Comparison of ENCODE assay signal across 16 cellular contexts in the genomic region with DNA sequence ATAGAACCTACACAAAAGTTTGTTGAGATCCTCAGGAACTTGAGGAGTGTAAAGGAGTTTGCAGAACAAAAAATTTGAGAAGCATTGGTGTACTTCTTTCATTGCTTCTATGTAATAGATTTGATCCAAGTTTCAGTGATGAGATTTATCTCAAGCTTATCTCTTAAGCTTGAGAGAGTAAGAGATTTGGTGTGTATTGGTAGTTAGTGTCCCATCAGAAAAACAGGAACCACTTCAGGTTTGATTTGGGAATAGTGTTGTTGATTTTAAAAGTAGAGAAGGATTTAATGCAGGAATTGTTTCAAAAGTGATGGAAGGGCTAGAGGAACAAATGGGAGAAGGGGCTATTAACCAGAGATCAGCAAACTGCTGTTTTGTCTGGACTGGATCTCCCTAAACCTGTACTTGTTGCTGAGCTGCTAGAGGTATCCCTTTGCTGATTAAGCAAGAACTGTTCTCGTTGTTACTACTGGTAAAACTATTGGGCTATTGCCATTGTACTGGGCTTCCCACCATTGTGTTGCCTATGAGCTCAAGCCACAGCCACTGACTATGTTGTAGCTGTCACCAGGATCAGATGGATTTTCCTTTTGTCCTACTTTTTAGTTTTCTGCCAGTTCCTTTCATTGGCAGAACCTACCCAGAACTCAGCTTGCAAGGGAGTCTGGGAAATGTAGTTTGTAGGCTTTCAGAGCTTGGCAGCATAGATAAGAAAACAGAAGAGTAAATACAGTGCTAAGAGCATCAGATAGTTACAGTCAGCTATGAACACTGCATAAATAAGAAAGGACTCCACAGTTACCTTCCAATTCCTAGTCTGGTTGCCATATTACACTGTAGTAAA. TPM values are rescaled to one million over a fixed set of nuclear protein-coding genes. Genes with fewer than 3 reads are reported as not detected.
A peak's percentile ranks its signal among the peaks of the same experiment; 100 is the strongest.
DNase-seq lines count a peak whose midpoint lies in the region; ATAC-seq, FAIRE-seq and TF ChIP-seq lines count a peak whose summit lies in the region.
"Had no signal": no experiment of that assay in that cellular context is flagged by ENCODE, and none has a peak within 500 bp of the region (broad histone marks: within the 10 kb centered on the region; RNA-seq: fewer than 3 reads in every experiment).

No MANE protein-coding gene starts in this region.

- H3K4me1 Mint-ChIP-seq in WTC11 (peaks cover 58% of the 10 kb centered on the region), glutamatergic neuron (ENCODE audit: low read depth, unreplicated experiment) (peaks cover 10% of the 10 kb centered on the region), progenitor cell of endocrine pancreas (ENCODE audit: low read depth) (peaks cover 40% of the 10 kb centered on the region)

- FAIRE-seq in HTR-8/SVneo (lab: Jason Lieb, UNC): no peak

- CTCF ChIA-PET in WTC11 (lab: Charles Lee): interaction anchor here (1.0 to 2.7 kb wide), 4 partner anchors 13 to 82 kb away, joined by 3 to 15 read pairs (median 6); no protein-coding TSS in a partner anchor

- 0 out of 2 replicates have a peak, but pooled peaks cover 3% of the 10 kb centered on the region for H3K36me3 ChIP-seq in GM23248 (ENCODE audit: low read depth)
- H3K36me3 ChIP-seq in effector memory CD4-positive, alpha-beta T cell (ENCODE audit: control insufficient read depth, insufficient read depth, low read length): no peaks in the 10 kb centered on the region
- H3K36me3 ChIP-seq: breast epithelium had no signal

- 24 to 39% methylated on average over 1 of the region's 1 CpG for WGBS in GM23248 (ENCODE audit: low coverage in 1 of 2, low lambda C conversion rate in 2 of 2, missing lambda C conversion rate in 2 of 2), 2 experiments

- in situ Hi-C loops in GM23248 (cut with MboI): no loop called here
- in situ Hi-C loops in KBM-7 (cut with MboI; ENCODE audit: low pct_unique_long_range_greater_than_20kb, low sequenced_read_pairs): no loop called here

- H3K9me2 ChIP-seq in GM23248 (ENCODE audit: insufficient read depth): no peaks in the 10 kb centered on the region
- H3K9me2 ChIP-seq: SK-N-SH had no signal

- no peak overlapping the region for H2AFZ ChIP-seq in GM23248

- ATAC-seq in WTC11 (peak; percentile 74), GM21360 (IDR thresholded peaks at IDR 0.05; ENCODE audit: unreplicated experiment) (no peak)

- H3K27me3 Mint-ChIP-seq in WTC11 (ENCODE audit: low read depth): no peaks in the 10 kb centered on the region
- H3K27me3 Mint-ChIP-seq in glutamatergic neuron (ENCODE audit: unreplicated experiment): no peaks in the 10 kb centered on the region
- H3K27me3 Mint-ChIP-seq in progenitor cell of endocrine pancreas: no peaks in the 10 kb centered on the region
- H3K27me3 Mint-ChIP-seq: stimulated activated naive CD8-positive, alpha-beta T cell treated with anti-CD3 and anti-CD28 coated beads, Interleukin-15, Interleukin-2, amounts not matched to agents 100 ng/mL and 50 ng/mL, for 24 hours had no signal

- DNase-seq in GM23248 (peak; percentile 17), WTC11 (ENCODE audit: low spot score) (no peak), glutamatergic neuron (no peak), progenitor cell of endocrine pancreas (ENCODE audit: low spot score, unreplicated experiment) (no peak), HTR-8/SVneo (ENCODE audit: insufficient read length, low spot score) (no peak), KBM-7 (no peak)
- DNase-seq in effector memory CD4-positive, alpha-beta T cell: no peak
- DNase-seq: MV-4-11; NCI-H510A treated with DMSO at 0.1 percent for 48 hours; occipital lobe; SK-N-SH; stimulated activated CD4-positive, alpha-beta T cell treated with anti-CD3 and anti-CD28 coated beads, Interleukin-1b, Interleukin-23, amount 100 ng/mL, for 48 hours had no signal

- no peaks in the 10 kb centered on the region for H3K27me3 ChIP-seq in GM23248 (replicated peaks; ENCODE audit: insufficient read depth)
- H3K27me3 ChIP-seq in effector memory CD4-positive, alpha-beta T cell (replicated peaks; ENCODE audit: control insufficient read depth, insufficient read depth, low read length, poor library complexity, severe bottlenecking): no peaks in the 10 kb centered on the region
- H3K27me3 ChIP-seq: breast epithelium had no signal

- peaks cover 20% of the 10 kb centered on the region for H3K4me1 ChIP-seq in GM23248 (ENCODE audit: insufficient read depth)
- H3K4me1 ChIP-seq in effector memory CD4-positive, alpha-beta T cell (ENCODE audit: control insufficient read depth, insufficient read depth, low read length, poor library complexity, severe bottlenecking): peaks cover 4% of the 10 kb centered on the region
- H3K4me1 ChIP-seq: breast epithelium had no signal

- H3K36me3 Mint-ChIP-seq in WTC11: peaks cover 5% of the 10 kb centered on the region; the same call in 1 of the 2 replicates
- no peaks in the 10 kb centered on the region for H3K36me3 Mint-ChIP-seq in glutamatergic neuron (ENCODE audit: unreplicated experiment)
- peaks cover under 1% of the 10 kb centered on the region for H3K36me3 Mint-ChIP-seq in progenitor cell of endocrine pancreas (ENCODE audit: insufficient read depth)

- H3K4me3 Mint-ChIP-seq in WTC11 (no peak overlapping the region), glutamatergic neuron (ENCODE audit: unreplicated experiment) (no peak overlapping the region), progenitor cell of endocrine pancreas (ENCODE audit: low read depth) (no peak overlapping the region)
- H3K4me3 Mint-ChIP-seq: stimulated activated naive CD8-positive, alpha-beta T cell treated with anti-CD3 and anti-CD28 coated beads, Interleukin-15, Interleukin-2, amounts not matched to agents 100 ng/mL and 50 ng/mL, for 24 hours had no signal

- H3K27ac Mint-ChIP-seq in WTC11 (peak overlapping the region; percentile 67), glutamatergic neuron (ENCODE audit: unreplicated experiment) (peak overlapping the region; percentile 36), progenitor cell of endocrine pancreas (peak overlapping the region; percentile 73)
- H3K27ac Mint-ChIP-seq: stimulated activated naive CD8-positive, alpha-beta T cell treated with anti-CD3 and anti-CD28 coated beads, Interleukin-15, Interleukin-2, amounts not matched to agents 100 ng/mL and 50 ng/mL, for 24 hours had no signal

- H3K27ac ChIP-seq in GM23248: no peak overlapping the region
- no peak overlapping the region for H3K27ac ChIP-seq in effector memory CD4-positive, alpha-beta T cell (ENCODE audit: insufficient read depth, low read length, poor library complexity, severe bottlenecking)
- H3K27ac ChIP-seq: breast epithelium, HL-60 had no signal

- H3K4me2 ChIP-seq in GM23248 (ENCODE audit: unreplicated experiment): no peak overlapping the region
- H3K4me2 ChIP-seq: SK-N-SH had no signal

- H3K4me3 ChIP-seq in GM23248: no peak overlapping the region
- H3K4me3 ChIP-seq in effector memory CD4-positive, alpha-beta T cell (ENCODE audit: insufficient read depth, low read depth, low read length, poor library complexity, severe bottlenecking): no peak overlapping the region
- H3K4me3 ChIP-seq: breast epithelium had no signal

- no peak overlapping the region for H3K9ac ChIP-seq in GM23248
- H3K9ac ChIP-seq: SK-N-SH had no signal

- peaks cover 4% of the 10 kb centered on the region; the same call in 1 of the 2 replicates for H3K9me3 Mint-ChIP-seq in WTC11
- H3K9me3 Mint-ChIP-seq in glutamatergic neuron (ENCODE audit: unreplicated experiment): peaks cover 2% of the 10 kb centered on the region
- H3K9me3 Mint-ChIP-seq in progenitor cell of endocrine pancreas (ENCODE audit: low read depth): no peaks in the 10 kb centered on the region
- H3K9me3 Mint-ChIP-seq: stimulated activated naive CD8-positive, alpha-beta T cell treated with anti-CD3 and anti-CD28 coated beads, Interleukin-15, Interleukin-2, amounts not matched to agents 100 ng/mL and 50 ng/mL, for 24 hours had no signal

- H3K9me3 ChIP-seq in GM23248 (ENCODE audit: low read depth): no peaks in the 10 kb centered on the region
- H3K9me3 ChIP-seq in effector memory CD4-positive, alpha-beta T cell (ENCODE audit: control insufficient read depth, low read length): no peaks in the 10 kb centered on the region
- H3K9me3 ChIP-seq: breast epithelium, SK-N-SH had no signal

- TF ChIP-seq CTCF in WTC11 (IDR thresholded peaks at IDR 0.05) (no peak), glutamatergic neuron (IDR thresholded peaks at IDR 0.05; ENCODE audit: partially characterized antibody, unreplicated experiment) (no peak), progenitor cell of endocrine pancreas (IDR thresholded peaks at IDR 0.05; ENCODE audit: unreplicated experiment) (no peak)

- peaks cover 24% of the 10 kb centered on the region; the same call in 1 of the 2 replicates for H4K20me1 ChIP-seq in GM23248 (ENCODE audit: insufficient read depth)

- H3F3A ChIP-seq in GM23248 (ENCODE audit: insufficient read depth): peaks cover 29% of the 10 kb centered on the region

- POLR2A ChIA-PET in WTC11 (lab: Charles Lee): interaction anchor here (0.5 to 1.1 kb wide), 3 partner anchors 19 to 195 kb away, joined by 3 to 5 read pairs (median 3); a partner anchor contains a TSS

- H3K79me2 ChIP-seq in GM23248 (ENCODE audit: insufficient read depth): peaks cover 98% of the 10 kb centered on the region

TF ChIP-seq in WTC11, 78 proteins besides CTCF, POLR2A, EP300 and RAD21 (continues in another document):
- TF ChIP-seq KAT7 (CRISPR knock-in tag; IDR thresholded peaks at IDR 0.05; ENCODE audit: borderline replicate concordance) (no peak), NR1H2 (CRISPR knock-in tag; IDR thresholded peaks at IDR 0.05) (no peak)

RNA-seq across cellular contexts. Expression of a gene that starts 39.3 kb away (rescaled TPM):
- total RNA-seq in GM23248 (2014; rRNA removed; shearing (Covaris generic)): 86.7 and 97.4 TPM in 2 replicates
- polyA plus RNA-seq in GM23248 (2016; fragmentation: Nextera tagmentation; extraction: Ambion mirVana): 147 and 151 TPM in 2 replicates
- total RNA-seq in WTC11 (2021) (127 to 142 TPM (median 132 TPM) in 3 replicates), glutamatergic neuron (ENCODE audit: unreplicated experiment) (168 TPM), progenitor cell of endocrine pancreas (106 and 114 TPM in 2 replicates)
